Comparison of ENCODE assay signal across 10 cellular contexts in the genomic region with DNA sequence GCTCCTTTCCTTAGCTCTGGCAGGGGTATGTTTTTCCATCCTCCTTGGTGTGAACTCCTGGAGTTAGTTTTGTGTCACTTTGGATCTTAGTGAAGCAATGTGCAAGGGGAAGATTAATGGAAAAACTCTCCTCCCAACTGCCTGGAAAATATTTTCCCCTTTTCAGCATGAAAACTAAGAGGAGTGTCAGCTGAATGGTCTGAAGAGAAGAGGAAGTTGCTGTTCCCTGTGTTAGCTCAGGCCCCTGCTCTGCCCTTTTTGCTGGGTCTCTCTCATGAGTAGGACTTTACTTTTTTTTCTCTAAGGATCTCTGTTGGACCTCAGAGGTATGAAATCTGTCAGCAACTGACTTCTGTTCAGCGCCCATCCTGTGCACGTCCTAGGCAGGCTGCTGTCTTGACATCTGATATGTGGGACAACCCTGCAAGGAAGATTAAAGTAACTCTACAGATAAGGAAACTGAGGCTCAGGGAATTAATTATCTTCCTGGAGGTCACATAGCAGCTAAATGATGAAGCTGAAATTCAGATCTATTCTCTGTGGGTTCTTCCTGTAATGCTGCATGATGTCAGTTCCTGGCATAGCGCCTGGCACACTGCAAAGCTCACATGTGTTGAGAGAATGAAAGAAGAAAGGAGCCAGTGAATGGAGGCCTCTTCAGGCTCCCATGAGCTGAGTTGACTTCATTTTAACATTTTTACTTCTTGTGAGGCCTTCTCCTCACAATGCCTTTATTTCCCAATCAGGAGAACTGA.
DNase-seq lines count a peak whose midpoint lies in the region; ATAC-seq and TF ChIP-seq lines count a peak whose summit lies in the region.
"Had no signal": no experiment of that assay in that cellular context is flagged by ENCODE, and none has a peak within 500 bp of the region (broad histone marks: within the 10 kb centered on the region; RNA-seq: fewer than 3 reads in every experiment).

No MANE protein-coding gene starts in this region.

- H3K9me3 ChIP-seq in CD4-positive, alpha-beta T cell (ENCODE audit: control insufficient read depth, low read length), result no peaks in the 10 kb centered on the region

- no peaks in the 10 kb centered on the region for H3K36me3 Mint-ChIP-seq in activated naive CD4-positive, alpha-beta T cell treated with anti-CD3 and anti-CD28 coated beads for 36 hours (ENCODE audit: low read depth)
- H3K36me3 Mint-ChIP-seq in mesothelial cell of epicardium (no peaks in the 10 kb centered on the region), endothelial cell (ENCODE audit: low read depth, unreplicated experiment) (no peaks in the 10 kb centered on the region)
- H3K36me3 Mint-ChIP-seq in CD4-positive, alpha-beta T cell (ENCODE audit: low read depth), result no peaks in the 10 kb centered on the region

- no peak overlapping the region for H3K27ac Mint-ChIP-seq in activated naive CD4-positive, alpha-beta T cell treated with anti-CD3 and anti-CD28 coated beads for 36 hours
- H3K27ac Mint-ChIP-seq in mesothelial cell of epicardium (peak overlapping the region; percentile 80), endothelial cell (ENCODE audit: unreplicated experiment) (no peak overlapping the region)
- no peak overlapping the region for H3K27ac Mint-ChIP-seq in CD4-positive, alpha-beta T cell
- H3K27ac Mint-ChIP-seq: stimulated activated naive CD8-positive, alpha-beta T cell treated with anti-CD3 and anti-CD28 coated beads, Interleukin-15, Interleukin-2, amounts not matched to agents 100 ng/mL and 50 ng/mL, for 24 hours had no signal

- CTCF ChIA-PET in activated naive CD4-positive, alpha-beta T cell treated with anti-CD3 and anti-CD28 coated beads for 36 hours (lab: Charles Lee), result interaction anchor here (1.4 kb wide), 1 partner anchor 15 kb away, joined by 4 read pairs; no protein-coding TSS in a partner anchor
- CTCF ChIA-PET in CD4-positive, alpha-beta T cell (lab: Charles Lee), result no interaction called here

- TF ChIP-seq CTCF in mesothelial cell of epicardium (IDR thresholded peaks at IDR 0.05; ENCODE audit: unreplicated experiment) (no peak), endothelial cell (IDR thresholded peaks at IDR 0.05; ENCODE audit: unreplicated experiment) (no peak)
- no peak for TF ChIP-seq CTCF in CD4-positive, alpha-beta T cell (IDR thresholded peaks at IDR 0.05)

- peaks cover 2% of the 10 kb centered on the region for H3K27me3 Mint-ChIP-seq in activated naive CD4-positive, alpha-beta T cell treated with anti-CD3 and anti-CD28 coated beads for 36 hours (ENCODE audit: low read depth)
- H3K27me3 Mint-ChIP-seq in mesothelial cell of epicardium (ENCODE audit: low read depth) (no peaks in the 10 kb centered on the region), endothelial cell (ENCODE audit: unreplicated experiment) (peaks cover 4% of the 10 kb centered on the region)
- peaks cover 10% of the 10 kb centered on the region for H3K27me3 Mint-ChIP-seq in CD4-positive, alpha-beta T cell

- peaks cover 6% of the 10 kb centered on the region for H3K4me1 Mint-ChIP-seq in activated naive CD4-positive, alpha-beta T cell treated with anti-CD3 and anti-CD28 coated beads for 36 hours (ENCODE audit: low read depth)
- peaks cover 44% of the 10 kb centered on the region for H3K4me1 Mint-ChIP-seq in mesothelial cell of epicardium
- H3K4me1 Mint-ChIP-seq in endothelial cell (ENCODE audit: unreplicated experiment), result peaks cover 15% of the 10 kb centered on the region
- H3K4me1 Mint-ChIP-seq in CD4-positive, alpha-beta T cell (ENCODE audit: low read depth), result no peaks in the 10 kb centered on the region

- H3K27ac ChIP-seq in CD4-positive, alpha-beta T cell (ENCODE audit: low read depth, low read length), result no peak overlapping the region
- H3K27ac ChIP-seq: WERI-Rb-1 had no signal

- DNase-seq in activated naive CD4-positive, alpha-beta T cell treated with anti-CD3 and anti-CD28 coated beads for 36 hours, result peak; percentile 59
- DNase-seq in activated naive CD4-positive, alpha-beta T cell treated with anti-CD3 and anti-CD28 coated beads, Interleukin-2, amount 50 U/mL, for 16 hours, result no peak
- DNase-seq in cerebellum (ENCODE audit: low spot score) (peak; percentile 45), mesothelial cell of epicardium (ENCODE audit: low spot score in 2 of 2, unreplicated experiment in 2 of 2) (no peak), endothelial cell (ENCODE audit: low spot score) (no peak), NCI-H69 (lab: John Stamatoyannopoulos, UW) (no peak)
- no peak for DNase-seq in CD4-positive, alpha-beta T cell
- DNase-seq: WERI-Rb-1 had no signal

- intact Hi-C loops in activated naive CD4-positive, alpha-beta T cell treated with anti-CD3 and anti-CD28 coated beads for 36 hours (cut with micrococcal nuclease), result no loop called here
- intact Hi-C loops in CD4-positive, alpha-beta T cell (cut with DNase I, micrococcal nuclease), result no loop called here

- no peaks in the 10 kb centered on the region for H3K9me3 Mint-ChIP-seq in activated naive CD4-positive, alpha-beta T cell treated with anti-CD3 and anti-CD28 coated beads for 36 hours
- H3K9me3 Mint-ChIP-seq in mesothelial cell of epicardium (no peaks in the 10 kb centered on the region), endothelial cell (ENCODE audit: unreplicated experiment) (no peaks in the 10 kb centered on the region)
- H3K9me3 Mint-ChIP-seq in CD4-positive, alpha-beta T cell, result no peaks in the 10 kb centered on the region
- H3K9me3 Mint-ChIP-seq: stimulated activated naive CD8-positive, alpha-beta T cell treated with anti-CD3 and anti-CD28 coated beads, Interleukin-15, Interleukin-2, amounts not matched to agents 100 ng/mL and 50 ng/mL, for 24 hours had no signal

- no peaks in the 10 kb centered on the region for H3K27me3 ChIP-seq in CD4-positive, alpha-beta T cell (ENCODE audit: control insufficient read depth, insufficient read depth, low read length)

- no peak for ATAC-seq in CD4-positive, alpha-beta T cell (ENCODE audit: poor library complexity)
- ATAC-seq in HG02798 (IDR thresholded peaks at IDR 0.05; ENCODE audit: poor library complexity, unreplicated experiment), result no peak

- POLR2A ChIA-PET in CD4-positive, alpha-beta T cell (lab: Charles Lee), result no interaction called here

- H3K4me3 Mint-ChIP-seq in activated naive CD4-positive, alpha-beta T cell treated with anti-CD3 and anti-CD28 coated beads for 36 hours, result no peak overlapping the region
- no peak overlapping the region for H3K4me3 Mint-ChIP-seq in mesothelial cell of epicardium
- H3K4me3 Mint-ChIP-seq in endothelial cell (ENCODE audit: unreplicated experiment), result no peak overlapping the region
- H3K4me3 Mint-ChIP-seq in CD4-positive, alpha-beta T cell, result no peak overlapping the region
- H3K4me3 Mint-ChIP-seq: stimulated activated naive CD8-positive, alpha-beta T cell treated with anti-CD3 and anti-CD28 coated beads, Interleukin-15, Interleukin-2, amounts not matched to agents 100 ng/mL and 50 ng/mL, for 24 hours had no signal

Comparison
In these comparisons a context has a peak if more than half of its experiments do, and no peak if none do; other contexts are left out.
1. DNase-seq: peak in activated naive CD4-positive, alpha-beta T cell treated with anti-CD3 and anti-CD28 coated beads for 36 hours (single experiment) and cerebellum (single experiment); none in activated naive CD4-positive, alpha-beta T cell treated with anti-CD3 and anti-CD28 coated beads, Interleukin-2, amount 50 U/mL, for 16 hours (single experiment), mesothelial cell of epicardium (0 of 2), endothelial cell (single experiment), CD4-positive, alpha-beta T cell (0 of 10) and NCI-H69 (single experiment).